15 cellular contexts compared by ENCODE assay signal in the genomic region with DNA sequence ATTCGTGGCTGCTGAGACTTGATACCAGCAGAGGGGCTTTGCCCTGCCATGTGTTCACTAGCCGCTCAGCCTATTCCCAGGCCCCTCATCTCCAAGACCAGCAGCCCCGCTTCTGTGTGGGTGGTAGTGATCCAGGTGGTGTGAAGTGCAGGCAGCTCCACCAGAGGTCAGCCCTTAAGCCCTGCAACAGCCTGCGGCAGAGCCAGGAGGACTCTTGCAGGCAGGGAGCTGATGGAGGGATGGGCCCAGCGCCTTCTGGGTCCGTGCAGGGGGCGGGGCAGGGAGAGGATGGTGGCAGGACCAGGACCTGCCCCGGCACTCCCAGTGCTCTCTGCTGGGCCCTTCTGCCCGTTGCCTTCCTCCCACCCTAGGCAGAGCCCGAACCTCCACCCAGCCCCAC.
DNase-seq lines count a peak whose midpoint lies in the region; ATAC-seq and TF ChIP-seq lines count a peak whose summit lies in the region.
"Had no signal": no experiment of that assay in that cellular context is flagged by ENCODE, and none has a peak within 500 bp of the region (broad histone marks: within the 10 kb centered on the region; RNA-seq: fewer than 3 reads in every experiment).

No MANE protein-coding gene starts in this region.

- WGBS in iPS DF 6.9 (ENCODE audit: insufficient coverage, insufficient read length): no CpG with 5 or more reads among the region's 10 CpGs
- no CpG with 5 or more reads among the region's 10 CpGs for WGBS in neuronal stem cell (ENCODE audit: extremely low coverage in 2 of 2, insufficient read length in 2 of 2, insufficient replicate concordance in 1 of 2), 2 donors

- TF ChIP-seq CTCF in WERI-Rb-1 (IDR thresholded peaks at IDR 0.05; ENCODE audit: low read depth, low read length): peak; percentile 53

- peak overlapping the region; percentile 49 for H4K91ac ChIP-seq in neuronal stem cell (ENCODE audit: low read depth, low read length, poor library complexity)

- no peak overlapping the region for H3K27ac ChIP-seq in WERI-Rb-1
- no peak overlapping the region for H3K27ac ChIP-seq in iPS DF 6.9 (ENCODE audit: low read length)
- no peak overlapping the region for H3K27ac ChIP-seq in neuronal stem cell (replicated peaks; ENCODE audit: low read length)
- H3K27ac ChIP-seq: HL-60, Peyer's patch had no signal

- no peak overlapping the region for H2AFZ ChIP-seq in neuronal stem cell (ENCODE audit: low read length)

- no peak for ATAC-seq in GM21390 (IDR thresholded peaks at IDR 0.05; ENCODE audit: unreplicated experiment)
- ATAC-seq: K562 had no signal

- no peaks in the 10 kb centered on the region for H3K36me3 ChIP-seq in H7 (replicated peaks; ENCODE audit: control insufficient read depth, insufficient read depth, low read length)
- no peaks in the 10 kb centered on the region for H3K36me3 ChIP-seq in WERI-Rb-1
- H3K36me3 ChIP-seq in iPS DF 6.9 (ENCODE audit: control insufficient read depth, insufficient read depth, low read length): no peaks in the 10 kb centered on the region
- H3K36me3 ChIP-seq in neuronal stem cell (replicated peaks in 1 of 2; ENCODE audit: control insufficient read depth in 2 of 2, insufficient read depth in 2 of 2, low read length in 2 of 2): no peaks in the 10 kb centered on the region
- H3K36me3 ChIP-seq: Peyer's patch had no signal

- H3K9me3 ChIP-seq in WERI-Rb-1 (ENCODE audit: severe bottlenecking) (no peaks in the 10 kb centered on the region), iPS DF 6.9 (ENCODE audit: control insufficient read depth, insufficient read depth, low read length) (no peaks in the 10 kb centered on the region), neuronal stem cell (replicated peaks in 1 of 2; ENCODE audit: control insufficient read depth in 2 of 2, insufficient read depth in 1 of 2, low read depth in 1 of 2, low read length in 2 of 2) (no peaks in the 10 kb centered on the region)
- H3K9me3 ChIP-seq: Caco-2, Peyer's patch had no signal

- H2BK12ac ChIP-seq in neuronal stem cell (ENCODE audit: low read length): no peak overlapping the region

- H3K4ac ChIP-seq in neuronal stem cell (ENCODE audit: low read length): no peak overlapping the region

- H3K27me3 ChIP-seq in H7 (ENCODE audit: control insufficient read depth, insufficient read depth, low read length) (no peaks in the 10 kb centered on the region), WERI-Rb-1 (ENCODE audit: insufficient read depth, low read depth, severe bottlenecking) (no peaks in the 10 kb centered on the region), iPS DF 6.9 (ENCODE audit: control insufficient read depth, insufficient read depth, low read length) (no peaks in the 10 kb centered on the region), neuronal stem cell (ENCODE audit: control insufficient read depth in 3 of 3, insufficient read depth in 3 of 3, low read depth in 1 of 3, low read length in 3 of 3) (no peaks in the 10 kb centered on the region)
- H3K27me3 ChIP-seq: Peyer's patch had no signal

- H3K79me1 ChIP-seq in neuronal stem cell (ENCODE audit: low read depth, low read length): no peaks in the 10 kb centered on the region

- peak overlapping the region; percentile 73 for H3K14ac ChIP-seq in neuronal stem cell (ENCODE audit: low read length)

- peak overlapping the region; percentile 34 for H3K23ac ChIP-seq in neuronal stem cell (ENCODE audit: low read depth, low read length, poor library complexity)

- peak overlapping the region; percentile 58 for H2BK120ac ChIP-seq in neuronal stem cell (ENCODE audit: low read depth, low read length)

- H3K18ac ChIP-seq in neuronal stem cell (ENCODE audit: low read length): peak overlapping the region; percentile 77

- H3K9ac ChIP-seq in neuronal stem cell (ENCODE audit: low read depth, low read length, poor library complexity): no peak overlapping the region

- H3K4me3 ChIP-seq in H7 (ENCODE audit: insufficient read depth, low read depth, low read length) (no peak overlapping the region), WERI-Rb-1 (ENCODE audit: low read depth, low read length) (no peak overlapping the region), iPS DF 6.9 (ENCODE audit: low read length) (no peak overlapping the region), neuronal stem cell (ENCODE audit: low read length in 2 of 2) (no peak overlapping the region)
- H3K4me3 ChIP-seq: K562, Peyer's patch had no signal

- H2BK15ac ChIP-seq in neuronal stem cell (ENCODE audit: low read length): peak overlapping the region; percentile 93

- no peaks in the 10 kb centered on the region; the same call in 1 of the 2 replicates for H3K4me1 ChIP-seq in iPS DF 6.9 (ENCODE audit: control insufficient read depth, insufficient read depth, low read length)
- H3K4me1 ChIP-seq in neuronal stem cell (ENCODE audit: control insufficient read depth in 2 of 2, insufficient read depth in 1 of 2, low read depth in 1 of 2, low read length in 2 of 2): peaks cover 4 to 10% of the 10 kb centered on the region in 2 donors
- H3K4me1 ChIP-seq: Caco-2, Peyer's patch had no signal

- H2AK5ac ChIP-seq in neuronal stem cell (ENCODE audit: low read depth, low read length): peak overlapping the region; percentile 57

- no peak overlapping the region for H2BK5ac ChIP-seq in neuronal stem cell (ENCODE audit: low read length)

- DNase-seq in H7 (peak; percentile 79), WERI-Rb-1 (peak; percentile 60), iPS DF 6.9 (ENCODE audit: low read depth, low spot score) (peak; percentile 31), neuronal stem cell (ENCODE audit: low spot score) (no peak), NCI-H526 treated with DMSO at 0.1 percent for 48 hours (lab: John Stamatoyannopoulos, UW) (no peak), medulla oblongata (ENCODE audit: extremely low spot score) (no peak)
- DNase-seq: Caco-2, NCI-H1436, NCI-H2081, NCI-H69, Peyer's patch, Right ventricle myocardium superior had no signal

- no peak overlapping the region for H3K4me2 ChIP-seq in neuronal stem cell (ENCODE audit: insufficient read depth, low read length, poor library complexity, severe bottlenecking)

- no peak overlapping the region for H4K8ac ChIP-seq in neuronal stem cell (ENCODE audit: low read depth, low read length)

Comparison
In these comparisons a context has a peak if more than half of its experiments do, and no peak if none do; other contexts are left out.
1. DNase-seq: peak in H7 (single experiment), WERI-Rb-1 (single experiment) and iPS DF 6.9 (single experiment); none in neuronal stem cell (single experiment), NCI-H526 treated with DMSO at 0.1 percent for 48 hours (single experiment) and medulla oblongata (single experiment).